ENCODE assay signal across 34 cellular contexts in the genomic region with DNA sequence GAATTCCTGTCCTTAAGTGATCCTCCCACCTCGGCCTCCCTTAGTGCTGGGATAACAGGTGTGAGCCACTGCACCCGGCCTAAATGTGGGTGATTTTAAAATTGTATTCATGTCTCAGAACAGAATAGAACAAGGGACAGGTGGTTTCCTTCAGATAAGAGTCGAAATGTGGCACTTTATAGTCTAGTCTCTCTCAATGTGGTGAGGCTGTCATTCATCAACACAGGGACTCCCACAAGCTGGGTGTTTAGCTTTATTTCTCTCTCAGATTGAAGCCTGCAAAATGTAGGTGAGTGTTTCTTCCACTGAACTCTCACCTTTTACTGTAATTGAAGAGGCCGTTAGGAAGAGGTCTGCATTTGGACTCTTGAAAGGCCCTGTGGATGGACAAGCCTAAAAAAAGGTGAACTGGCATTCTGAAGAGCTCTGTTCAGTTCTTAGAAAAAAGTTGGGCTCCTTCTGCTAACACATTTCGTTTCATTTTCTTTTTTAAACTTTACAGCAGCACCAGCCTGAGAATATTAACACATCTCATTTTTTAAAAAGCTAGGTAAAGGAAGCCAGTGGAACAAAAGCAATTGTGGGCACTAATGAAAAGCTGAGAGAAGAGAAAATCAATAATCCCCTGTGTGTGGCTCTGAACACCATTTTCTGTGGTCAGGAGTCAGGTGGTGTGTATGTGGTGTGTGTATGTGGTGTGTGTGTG.
"Had no signal": no experiment of that assay in that cellular context is flagged by ENCODE, and none has a peak within 500 bp of the region (broad histone marks: within the 10 kb centered on the region; RNA-seq: fewer than 3 reads in every experiment).

No MANE protein-coding gene starts in this region.

- ATAC-seq: activated CD8-positive, alpha-beta T cell treated with anti-CD3 and anti-CD28 coated beads for 36 hours; activated T-cell treated with anti-CD3 and anti-CD28 coated beads, Interleukin-2, amount 50 U/mL, for 72 hours; activated T-helper 17 cell treated with anti-CD3 and anti-CD28 coated beads, Interleukin-2, amount 50 U/mL, for 72 hours; body of pancreas; PC-3 had no signal

- H3K9me3 ChIP-seq: body of pancreas, Peyer's patch, SJSA1, SK-N-SH had no signal

- H3K9me3 Mint-ChIP-seq: activated CD4-positive, alpha-beta T cell treated with anti-CD3 and anti-CD28 coated beads, Interleukin-2, amount 10 ng/mL, durations not matched to agents 24 days and 14 days; activated CD8-positive, alpha-beta T cell treated with anti-CD3 and anti-CD28 coated beads for 36 hours; activated naive CD8-positive, alpha-beta T cell treated with anti-CD3 and anti-CD28 coated beads, Interleukin-2, amount 10 ng/mL, durations not matched to agents 7 days and 5 days; activated T-helper 17 cell treated with anti-CD3 and anti-CD28 coated beads, Interleukin-2, amount 50 U/mL, for 72 hours; T-helper 1 cell treated with Interleukin-12 subunit alpha and Interleukin-12 subunit beta and Interleukin-4 antibody, amounts not matched to agents 30 μg/mL and 1 μg/mL, for 36 hours; T-helper 2 cell treated with Interferon-gamma antibody and Interleukin-4, amounts not matched to agents 5 μg/mL and 100 μg/mL, for 36 hours had no signal

- H3K9ac ChIP-seq: SK-N-SH had no signal

- H3K27me3 Mint-ChIP-seq: activated CD4-positive, alpha-beta T cell treated with anti-CD3 and anti-CD28 coated beads, Interleukin-2, amount 10 ng/mL, durations not matched to agents 24 days and 14 days had no signal

- H3K4me3 ChIP-seq: body of pancreas, Peyer's patch, SJSA1 had no signal

- H3K27ac Mint-ChIP-seq: activated CD4-positive, alpha-beta T cell treated with anti-CD3 and anti-CD28 coated beads, Interleukin-2, amount 10 ng/mL, durations not matched to agents 24 days and 14 days; activated CD8-positive, alpha-beta T cell treated with anti-CD3 and anti-CD28 coated beads for 36 hours; activated naive CD8-positive, alpha-beta T cell treated with anti-CD3 and anti-CD28 coated beads, Interleukin-2, amount 10 ng/mL, durations not matched to agents 7 days and 5 days; activated T-cell treated with anti-CD3 and anti-CD28 coated beads, Interleukin-2, amount 50 U/mL, for 72 hours; activated T-helper 17 cell treated with anti-CD3 and anti-CD28 coated beads, Interleukin-2, amount 50 U/mL, for 72 hours; T-helper 1 cell treated with Interleukin-12 subunit alpha and Interleukin-12 subunit beta and Interleukin-4 antibody, amounts not matched to agents 30 μg/mL and 1 μg/mL, for 36 hours; T-helper 2 cell treated with Interferon-gamma antibody and Interleukin-4, amounts not matched to agents 5 μg/mL and 100 μg/mL, for 36 hours had no signal

- H3K27me3 ChIP-seq: body of pancreas, Peyer's patch, SJSA1 had no signal

- FAIRE-seq: astrocyte, TTC549 had no signal

- H3K27ac ChIP-seq: body of pancreas, Peyer's patch, SJSA1 had no signal

- H3K4me3 Mint-ChIP-seq: activated CD4-positive, alpha-beta T cell treated with anti-CD3 and anti-CD28 coated beads, Interleukin-2, amount 10 ng/mL, durations not matched to agents 24 days and 14 days; activated CD8-positive, alpha-beta T cell treated with anti-CD3 and anti-CD28 coated beads for 36 hours; activated naive CD8-positive, alpha-beta T cell treated with anti-CD3 and anti-CD28 coated beads, Interleukin-2, amount 10 ng/mL, durations not matched to agents 7 days and 5 days; activated T-cell treated with anti-CD3 and anti-CD28 coated beads, Interleukin-2, amount 50 U/mL, for 72 hours; activated T-helper 17 cell treated with anti-CD3 and anti-CD28 coated beads, Interleukin-2, amount 50 U/mL, for 72 hours; T-helper 1 cell treated with Interleukin-12 subunit alpha and Interleukin-12 subunit beta and Interleukin-4 antibody, amounts not matched to agents 30 μg/mL and 1 μg/mL, for 36 hours; T-helper 2 cell treated with Interferon-gamma antibody and Interleukin-4, amounts not matched to agents 5 μg/mL and 100 μg/mL, for 36 hours had no signal

- H3K36me3 ChIP-seq: Peyer's patch, SJSA1 had no signal

- H3K4me1 Mint-ChIP-seq: activated CD4-positive, alpha-beta T cell treated with anti-CD3 and anti-CD28 coated beads, Interleukin-2, amount 10 ng/mL, durations not matched to agents 24 days and 14 days; activated naive CD8-positive, alpha-beta T cell treated with anti-CD3 and anti-CD28 coated beads, Interleukin-2, amount 10 ng/mL, durations not matched to agents 7 days and 5 days; activated T-helper 17 cell treated with anti-CD3 and anti-CD28 coated beads, Interleukin-2, amount 50 U/mL, for 72 hours had no signal

- DNase-seq: activated CD4-positive, alpha-beta T cell treated with anti-CD3 and anti-CD28 coated beads, Interleukin-2, amount 10 ng/mL, durations not matched to agents 24 days and 14 days; activated CD4-positive, alpha-beta T cell treated with anti-CD3 and anti-CD28 coated beads, Interleukin-2, amount 50 U/mL, for 4 hours; activated CD8-positive, alpha-beta T cell treated with anti-CD3 and anti-CD28 coated beads for 36 hours; activated effector memory CD4-positive, alpha-beta T cell treated with anti-CD3 and anti-CD28 coated beads, Interleukin-2, amount 50 U/mL, for 16 hours; activated naive CD4-positive, alpha-beta T cell; activated naive CD4-positive, alpha-beta T cell treated with anti-CD3 and anti-CD28 coated beads, Interleukin-2, amount 50 U/mL, for 16 hours; activated naive CD8-positive, alpha-beta T cell treated with anti-CD3 and anti-CD28 coated beads, Interleukin-2, amount 10 ng/mL, durations not matched to agents 7 days and 5 days; activated T-cell treated with anti-CD3 and anti-CD28 coated beads, Interleukin-2, amount 50 U/mL, for 1 hour; activated T-cell treated with anti-CD3 and anti-CD28 coated beads, Interleukin-2, amount 50 U/mL, for 72 hours; amygdala; body of pancreas; caudate nucleus; cerebellar nuclear complex; Karpas-422; NCI-H1105; NCI-H1417 treated with DMSO at 0.1 percent for 48 hours; NCI-H1694; NCI-H1930; NCI-H2081 treated with DMSO at 0.1 percent for 48 hours; NCI-H226; NCI-H446 treated with DMSO at 0.1 percent for 48 hours; NCI-H524; NCI-H69; PC-3; Peyer's patch; RPMI8226; SHP77 treated with DMSO at 0.1 percent for 48 hours; SK-N-SH had no signal

- H3K36me3 Mint-ChIP-seq: activated naive CD8-positive, alpha-beta T cell treated with anti-CD3 and anti-CD28 coated beads, Interleukin-2, amount 10 ng/mL, durations not matched to agents 7 days and 5 days had no signal

- H3K4me2 ChIP-seq: SK-N-SH had no signal

- H3K4me1 ChIP-seq: body of pancreas, Peyer's patch, SJSA1 had no signal
